Comparison of ENCODE assay signal across 13 cellular contexts in genomic region chr1:192576190-192577144, GRCh38. TPM values are rescaled to one million over a fixed set of nuclear protein-coding genes. Genes with fewer than 3 reads are reported as not detected.
DNase-seq lines count a peak whose midpoint lies in the region; ATAC-seq and FAIRE-seq lines count a peak whose summit lies in the region.
"Had no signal": no experiment of that assay in that cellular context is flagged by ENCODE, and none has a peak within 500 bp of the region (broad histone marks: within the 10 kb centered on the region; RNA-seq: fewer than 3 reads in every experiment).

No MANE protein-coding gene starts in this region.

- intact Hi-C loops in CD4-positive, alpha-beta memory T cell (cut with micrococcal nuclease), result no loop called here

- POLR2A ChIA-PET in CD4-positive, alpha-beta memory T cell (lab: Charles Lee; ENCODE audit: partially characterized antibody), result interaction anchor here (0.8 to 3.6 kb wide), 8 partner anchors 36 to 1096 kb away, joined by 3 to 13 read pairs (median 4); partner anchors contain the start of gene UCHL5

- no peak for DNase-seq in CD4-positive, alpha-beta memory T cell
- DNase-seq in GM19239 (ENCODE audit: insufficient read length, low spot score) (no peak), caudate nucleus (lab: John Stamatoyannopoulos, UW) (no peak), DMS114 treated with DMSO at 0.1 percent for 48 hours (lab: John Stamatoyannopoulos, UW; ENCODE audit: unreplicated experiment) (no peak), NCI-H774 (lab: John Stamatoyannopoulos, UW) (no peak)
- DNase-seq in natural killer cell treated with Interleukin-12 subunit alpha and Interleukin-12 subunit beta and Interleukin-15 and Interleukin-18, amount 100 ng/mL, for 72 hours (ENCODE audit: low spot score), result no peak
- DNase-seq: Caco-2, NCI-H1092 treated with DMSO at 0.1 percent for 48 hours, NCI-H526 had no signal

- peak; percentile 70 for FAIRE-seq in GM19239 (lab: Jason Lieb, UNC)

- H3K9me3 ChIP-seq in CD4-positive, alpha-beta memory T cell (ENCODE audit: control insufficient read depth in 1 of 2, low read length in 2 of 2), result no peaks in the 10 kb centered on the region
- H3K9me3 ChIP-seq: Caco-2, heart left ventricle had no signal

- peaks cover 0 to 13% of the 10 kb centered on the region in 2 donors for H3K36me3 Mint-ChIP-seq in CD4-positive, alpha-beta memory T cell
- peaks cover 44% of the 10 kb centered on the region for H3K36me3 Mint-ChIP-seq in natural killer cell treated with Interleukin-12 subunit alpha and Interleukin-12 subunit beta and Interleukin-15 and Interleukin-18, amount 100 ng/mL, for 72 hours

- H3K4me1 ChIP-seq in CD4-positive, alpha-beta memory T cell (ENCODE audit: insufficient read depth, low read length), result peaks cover 85% of the 10 kb centered on the region
- H3K4me1 ChIP-seq: Caco-2 had no signal

- peaks cover 0 to under 1% (median 0%) of the 10 kb centered on the region in 8 donors for H3K9me3 Mint-ChIP-seq in CD4-positive, alpha-beta memory T cell
- no peaks in the 10 kb centered on the region for H3K9me3 Mint-ChIP-seq in natural killer cell treated with Interleukin-12 subunit alpha and Interleukin-12 subunit beta and Interleukin-15 and Interleukin-18, amount 100 ng/mL, for 72 hours

- CTCF ChIA-PET in CD4-positive, alpha-beta memory T cell (lab: Charles Lee; ENCODE audit: partially characterized antibody), result interaction anchor here (4.4 to 13.5 kb wide), 3 partner anchors 60 to 101 kb away, joined by 24 to 221 read pairs (median 30); no protein-coding TSS in a partner anchor

- H3K36me3 ChIP-seq in CD4-positive, alpha-beta memory T cell (ENCODE audit: insufficient read depth, low read length), result no peaks in the 10 kb centered on the region
- H3K36me3 ChIP-seq: heart left ventricle had no signal

- H3K4me3 Mint-ChIP-seq in CD4-positive, alpha-beta memory T cell, result peak overlapping the region; percentile 83 to 95 (median 88)
- H3K4me3 Mint-ChIP-seq in natural killer cell treated with Interleukin-12 subunit alpha and Interleukin-12 subunit beta and Interleukin-15 and Interleukin-18, amount 100 ng/mL, for 72 hours, result peak overlapping the region; percentile 91

- H3K4me3 ChIP-seq in CD4-positive, alpha-beta memory T cell (ENCODE audit: low read length in 2 of 2), result peak overlapping the region in 1 of 2 donors; percentile 55
- H3K4me3 ChIP-seq: SK-N-MC had no signal

- peaks cover 55 to 76% (median 69%) of the 10 kb centered on the region in 4 donors for H3K4me1 Mint-ChIP-seq in CD4-positive, alpha-beta memory T cell
- peaks cover 43 to 79% of the 10 kb centered on the region in 2 donors for H3K4me1 Mint-ChIP-seq in natural killer cell treated with Interleukin-12 subunit alpha and Interleukin-12 subunit beta and Interleukin-15 and Interleukin-18, amount 100 ng/mL, for 72 hours (ENCODE audit: low read depth in 2 of 2)

- peaks cover 0 to 3% of the 10 kb centered on the region in 2 donors for H3K27me3 Mint-ChIP-seq in CD4-positive, alpha-beta memory T cell
- H3K27me3 Mint-ChIP-seq in natural killer cell treated with Interleukin-12 subunit alpha and Interleukin-12 subunit beta and Interleukin-15 and Interleukin-18, amount 100 ng/mL, for 72 hours, result no peaks in the 10 kb centered on the region

- H3K27me3 ChIP-seq in CD4-positive, alpha-beta memory T cell (ENCODE audit: insufficient read depth, low read length), result no peaks in the 10 kb centered on the region
- H3K27me3 ChIP-seq: heart left ventricle had no signal

- no peak for ATAC-seq in natural killer cell treated with Interleukin-12 subunit alpha and Interleukin-12 subunit beta and Interleukin-15 and Interleukin-18, amount 100 ng/mL, for 72 hours
- ATAC-seq in HG03095 (IDR thresholded peaks at IDR 0.05; ENCODE audit: unreplicated experiment), result no peak
- ATAC-seq in GM18867 (IDR thresholded peaks at IDR 0.05; ENCODE audit: unreplicated experiment), result no peak

- peak overlapping the region; percentile 56 for H3K27ac ChIP-seq in CD4-positive, alpha-beta memory T cell (ENCODE audit: low read depth, low read length)
- H3K27ac ChIP-seq in caudate nucleus (ENCODE audit: low read depth, low read length), result peak overlapping the region; percentile 44
- H3K27ac ChIP-seq: SK-N-MC had no signal

- H3K27ac Mint-ChIP-seq in CD4-positive, alpha-beta memory T cell, result peak overlapping the region; percentile 93 to 100 (median 99)
- peak overlapping the region; percentile 82 to 94 for H3K27ac Mint-ChIP-seq in natural killer cell treated with Interleukin-12 subunit alpha and Interleukin-12 subunit beta and Interleukin-15 and Interleukin-18, amount 100 ng/mL, for 72 hours

RNA-seq across cellular contexts. Expression of gene RGS1, which starts 0.9 kb away (rescaled TPM):
- total RNA-seq in CD4-positive, alpha-beta memory T cell, result 10 to 100 TPM in 1 of 2 experiments, 1 to 10 TPM in 1; 9.9 to 12.0 TPM
- 100 to 1,000 TPM in 1 of 2 donors, 10 to 100 TPM in 1; 17.7 to 120 TPM for polyA plus RNA-seq in CD4-positive, alpha-beta memory T cell
- total RNA-seq in natural killer cell treated with Interleukin-12 subunit alpha and Interleukin-12 subunit beta and Interleukin-15 and Interleukin-18, amount 100 ng/mL, for 72 hours, result 100 to 1,000 TPM in 1 of 2 donors, 10 to 100 TPM in 1; 67.6 to 143 TPM
- total RNA-seq: Caco-2 had no signal

RNA-seq across cellular contexts. Expression of gene RGS13, which starts 59.5 kb away (rescaled TPM):
- total RNA-seq in CD4-positive, alpha-beta memory T cell, result not detected
- polyA plus RNA-seq in CD4-positive, alpha-beta memory T cell, result not detected
- 1 to 10 TPM in 1 of 2 donors, under 1 TPM in 1; 0.64 to 1.1 TPM for total RNA-seq in natural killer cell treated with Interleukin-12 subunit alpha and Interleukin-12 subunit beta and Interleukin-15 and Interleukin-18, amount 100 ng/mL, for 72 hours
- total RNA-seq: Caco-2 had no signal
- polyA plus RNA-seq: heart left ventricle had no signal

Comparison
In these comparisons a context has a peak if more than half of its experiments do, and no peak if none do; other contexts are left out.
1. RNA of gene RGS1, which starts 0.9 kb away (total RNA-seq): 67.6 to 143 TPM in natural killer cell treated with Interleukin-12 subunit alpha and Interleukin-12 subunit beta and Interleukin-15 and Interleukin-18, amount 100 ng/mL, for 72 hours; 9.9 to 12.0 TPM in CD4-positive, alpha-beta memory T cell; every median in the first group is over 4 times any median in the second.